In the genomic region with DNA sequence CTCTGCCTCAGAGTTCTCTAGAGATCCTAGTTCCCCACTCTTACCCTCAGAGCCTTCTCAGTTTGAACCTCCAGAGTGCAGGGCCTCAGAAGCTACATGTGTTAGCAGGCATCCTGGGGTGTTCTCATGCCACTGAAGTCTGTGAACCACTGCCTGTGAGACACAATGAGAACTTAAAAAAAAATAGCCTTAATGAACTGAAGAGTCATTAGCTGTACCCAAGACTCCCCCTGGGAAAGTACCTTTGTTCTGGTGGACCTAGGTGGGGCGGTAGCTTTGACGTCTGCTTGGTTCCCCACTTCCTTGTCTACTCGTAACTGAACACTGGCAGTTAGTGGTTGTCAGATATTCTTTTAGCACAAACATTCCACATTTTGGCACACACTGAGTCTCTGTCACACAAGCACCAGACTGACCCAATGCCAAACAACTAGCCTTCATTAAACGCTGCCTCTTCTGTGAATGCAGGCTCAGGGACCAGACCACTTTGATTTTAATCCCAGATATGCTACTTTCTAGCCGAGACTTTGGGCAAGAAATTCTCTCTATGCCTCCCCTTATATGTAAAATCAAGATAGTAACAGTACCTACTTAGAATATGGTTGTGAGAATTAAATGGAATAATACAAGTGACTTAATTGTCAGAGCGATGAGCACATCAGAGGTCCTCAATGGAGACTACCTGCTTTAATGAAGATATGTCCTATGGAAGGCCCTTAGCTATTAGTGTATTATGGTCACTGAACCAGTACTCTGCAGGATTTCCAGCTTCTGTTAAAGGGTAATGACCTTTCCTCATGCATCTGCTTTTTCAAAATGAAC, we compare ENCODE assay signal across 8 cellular contexts.
DNase-seq lines count a peak whose midpoint lies in the region; ATAC-seq and TF ChIP-seq lines count a peak whose summit lies in the region.

No MANE protein-coding gene starts in this region.

- ATAC-seq in GM18858 (IDR thresholded peaks at IDR 0.05; ENCODE audit: unreplicated experiment) (peak; percentile 75), GM21723 (IDR thresholded peaks at IDR 0.05; ENCODE audit: unreplicated experiment) (peak; percentile 84), T-cell (replicated peaks in 1 of 4) (peak; percentile 27 to 95 (median 72)), mucosa of descending colon (peak; percentile 83)

- H3K9me3 ChIP-seq in mucosa of descending colon = no peaks in the 10 kb centered on the region

- H3K4me1 ChIP-seq in mucosa of descending colon (ENCODE audit: low read depth) = no peaks in the 10 kb centered on the region

- H3K4me1 Mint-ChIP-seq in T-cell (peaks cover 14 to 32% (median 15%) of the 10 kb centered on the region in 3 donors), mesothelial cell of epicardium (no peaks in the 10 kb centered on the region), chondrocyte (ENCODE audit: low read depth) (no peaks in the 10 kb centered on the region), osteocyte (ENCODE audit: unreplicated experiment) (no peaks in the 10 kb centered on the region)

- CTCF ChIA-PET in T-cell (lab: Charles Lee) = interaction anchor here (0.6 to 1.5 kb wide), 5 partner anchors 9 to 272 kb away, joined by 3 to 14 read pairs (median 6); partner anchors contain the start of gene TCTN3 (in 1 of the 2)

- intact Hi-C loops in mucosa of descending colon (cut with DNase I, micrococcal nuclease) = no loop called here

- H3K36me3 Mint-ChIP-seq in T-cell (no peaks in the 10 kb centered on the region), mesothelial cell of epicardium (no peaks in the 10 kb centered on the region), chondrocyte (ENCODE audit: low read depth) (no peaks in the 10 kb centered on the region), osteocyte (ENCODE audit: unreplicated experiment) (no peaks in the 10 kb centered on the region)

- peak in 33 of 34 experiments; percentile 5 to 78 (median 40) for DNase-seq in T-cell
- peak in 1 of 3 donors; percentile 29 for DNase-seq in mucosa of descending colon
- no peak for DNase-seq in HT-29 (ENCODE audit: low spot score)
- no peak for DNase-seq in mesothelial cell of epicardium (ENCODE audit: low spot score in 2 of 2, unreplicated experiment in 2 of 2)
- no peak for DNase-seq in chondrocyte (ENCODE audit: low spot score)
- DNase-seq in osteocyte (ENCODE audit: extremely low spot score, unreplicated experiment) = no peak

- H3K36me3 ChIP-seq in mucosa of descending colon (ENCODE audit: low read depth) = no peaks in the 10 kb centered on the region

- POLR2A ChIA-PET in T-cell (lab: Charles Lee) = interaction anchor here in 1 of 2 donors (0.5 to 1.1 kb wide), 2 partner anchors 139 to 144 kb away, joined by 5 to 6 read pairs; partner anchors contain the start of gene TCTN3

- H3K4me3 ChIP-seq in mucosa of descending colon = no peak overlapping the region

- H3K9me3 Mint-ChIP-seq in T-cell (no peaks in the 10 kb centered on the region), mesothelial cell of epicardium (no peaks in the 10 kb centered on the region), chondrocyte (ENCODE audit: low read depth) (no peaks in the 10 kb centered on the region), osteocyte (ENCODE audit: unreplicated experiment) (no peaks in the 10 kb centered on the region)

- no peaks in the 10 kb centered on the region for H3K27me3 Mint-ChIP-seq in T-cell
- no peaks in the 10 kb centered on the region for H3K27me3 Mint-ChIP-seq in mesothelial cell of epicardium (ENCODE audit: low read depth)
- H3K27me3 Mint-ChIP-seq in chondrocyte (ENCODE audit: low read depth) = no peaks in the 10 kb centered on the region
- H3K27me3 Mint-ChIP-seq in osteocyte (ENCODE audit: unreplicated experiment) = no peaks in the 10 kb centered on the region

- H3K4me3 Mint-ChIP-seq in T-cell = peak overlapping the region in 1 of 3 donors; percentile 19
- H3K4me3 Mint-ChIP-seq in mesothelial cell of epicardium = no peak overlapping the region
- no peak overlapping the region for H3K4me3 Mint-ChIP-seq in chondrocyte (ENCODE audit: unreplicated experiment)
- no peak overlapping the region for H3K4me3 Mint-ChIP-seq in osteocyte (ENCODE audit: unreplicated experiment)

- no peak for TF ChIP-seq CTCF in mucosa of descending colon (IDR thresholded peaks at IDR 0.05)
- TF ChIP-seq CTCF in mesothelial cell of epicardium (IDR thresholded peaks at IDR 0.05; ENCODE audit: unreplicated experiment) = no peak
- TF ChIP-seq CTCF in chondrocyte (IDR thresholded peaks at IDR 0.05) = no peak
- no peak for TF ChIP-seq CTCF in osteocyte (IDR thresholded peaks at IDR 0.05)

- H3K27ac Mint-ChIP-seq in T-cell = peak overlapping the region; percentile 76 to 87
- no peak overlapping the region for H3K27ac Mint-ChIP-seq in mesothelial cell of epicardium
- no peak overlapping the region for H3K27ac Mint-ChIP-seq in chondrocyte (ENCODE audit: unreplicated experiment)
- no peak overlapping the region for H3K27ac Mint-ChIP-seq in osteocyte (ENCODE audit: unreplicated experiment)

Comparison
In these comparisons a context has a peak if more than half of its experiments do, and no peak if none do; other contexts are left out.
1. DNase-seq: peak in T-cell (33 of 34); none in HT-29 (single experiment), mesothelial cell of epicardium (0 of 2), chondrocyte (single experiment) and osteocyte (single experiment).
2. H3K27ac Mint-ChIP-seq: peak in T-cell (2 of 2); none in mesothelial cell of epicardium (single experiment), chondrocyte (single experiment) and osteocyte (single experiment).
3. Peak in every context shown above with its lines, with median percentiles within 50 percentile points of each other: ATAC-seq.